ENCODE assay signal across 18 cellular contexts in the genomic region with DNA sequence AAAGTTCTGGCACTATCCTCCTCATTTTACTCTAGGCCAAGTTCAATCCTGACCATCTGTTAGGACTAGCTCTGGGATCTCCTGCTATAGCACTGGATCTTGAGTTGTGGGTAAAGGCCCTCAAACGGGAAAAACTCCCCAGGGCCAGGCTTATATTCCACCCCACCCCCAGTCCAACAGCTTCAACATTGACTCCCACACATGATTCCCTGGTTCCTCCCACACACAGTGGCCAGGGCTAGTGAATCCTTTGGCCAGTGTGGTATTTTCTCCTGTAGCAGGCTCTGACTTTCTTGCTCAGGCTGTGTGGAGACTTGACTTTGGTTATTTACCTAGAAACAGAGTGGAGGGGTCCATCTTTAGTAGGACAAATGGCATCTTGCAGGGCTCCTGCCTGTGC. TPM values are rescaled to one million over a fixed set of nuclear protein-coding genes. Genes with fewer than 3 reads are reported as not detected.
A peak's percentile ranks its signal among the peaks of the same experiment; 100 is the strongest.
DNase-seq lines count a peak whose midpoint lies in the region; ATAC-seq and TF ChIP-seq lines count a peak whose summit lies in the region.
"Had no signal": no experiment of that assay in that cellular context is flagged by ENCODE, and none has a peak within 500 bp of the region (broad histone marks: within the 10 kb centered on the region; RNA-seq: fewer than 3 reads in every experiment).

No MANE protein-coding gene starts in this region.

- peaks cover 10% of the 10 kb centered on the region for H3K27me3 Mint-ChIP-seq in type B pancreatic cell

- H4K20me1 ChIP-seq in MM.1S (ENCODE audit: insufficient read depth, low read length) = no peaks in the 10 kb centered on the region
- H4K20me1 ChIP-seq: BLaER1 treated with 17β-estradiol and CSF1 and Interleukin-3, amounts not matched to agents 10 nM and 100 nM had no signal

- H3K27ac ChIP-seq in MM.1S (ENCODE audit: low read length) = no peak overlapping the region
- H3K27ac ChIP-seq in colonic mucosa = no peak overlapping the region
- H3K27ac ChIP-seq: BLaER1 treated with 17β-estradiol and CSF1 and Interleukin-3, amounts not matched to agents 10 nM and 100 nM had no signal

- TF ChIP-seq CTCF in MM.1S (IDR thresholded peaks at IDR 0.05; ENCODE audit: low read length) (no peak), fibroblast of pulmonary artery (IDR thresholded peaks at IDR 0.05; ENCODE audit: low read length, missing control alignments) (no peak), type B pancreatic cell (conservative IDR thresholded peaks at IDR 0.05) (no peak), colonic mucosa (IDR thresholded peaks at IDR 0.05) (no peak)

- H3K4me1 ChIP-seq in MM.1S (ENCODE audit: low read length) = no peaks in the 10 kb centered on the region
- no peaks in the 10 kb centered on the region for H3K4me1 ChIP-seq in colonic mucosa

- H3K36me3 ChIP-seq in MM.1S (replicated peaks; ENCODE audit: insufficient read depth, low read length) = no peaks in the 10 kb centered on the region
- no peaks in the 10 kb centered on the region for H3K36me3 ChIP-seq in colonic mucosa
- H3K36me3 ChIP-seq: BLaER1 treated with 17β-estradiol and CSF1 and Interleukin-3, amounts not matched to agents 10 nM and 100 nM had no signal

- no peaks in the 10 kb centered on the region for H3F3A ChIP-seq in MM.1S (ENCODE audit: insufficient read depth, low read length)

- H3K9me2 ChIP-seq in MM.1S (replicated peaks; ENCODE audit: insufficient read depth, low read length) = no peaks in the 10 kb centered on the region

- no peak overlapping the region for H3K4me3 Mint-ChIP-seq in type B pancreatic cell

- H3K27ac Mint-ChIP-seq in activated naive CD4-positive, alpha-beta T cell treated with anti-CD3 and anti-CD28 coated beads, Interleukin-2, amount 50 U/mL, for 72 hours = peak overlapping the region; percentile 2 to 37
- H3K27ac Mint-ChIP-seq in type B pancreatic cell = peak overlapping the region; percentile 91

- no peaks in the 10 kb centered on the region for H3K9me3 ChIP-seq in MM.1S (replicated peaks; ENCODE audit: insufficient read depth, low read length)
- no peaks in the 10 kb centered on the region for H3K9me3 ChIP-seq in colonic mucosa
- H3K9me3 ChIP-seq: BLaER1 treated with 17β-estradiol and CSF1 and Interleukin-3, amounts not matched to agents 10 nM and 100 nM had no signal

- peak overlapping the region; percentile 28 for H2AFZ ChIP-seq in MM.1S (ENCODE audit: low read length)

- intact Hi-C loops in colonic mucosa (cut with DNase I) = no loop called here

- no peaks in the 10 kb centered on the region for H3K36me3 Mint-ChIP-seq in activated naive CD4-positive, alpha-beta T cell treated with anti-CD3 and anti-CD28 coated beads, Interleukin-2, amount 50 U/mL, for 72 hours
- H3K36me3 Mint-ChIP-seq in type B pancreatic cell = no peaks in the 10 kb centered on the region

- H3K9me3 Mint-ChIP-seq in activated naive CD4-positive, alpha-beta T cell treated with anti-CD3 and anti-CD28 coated beads, Interleukin-2, amount 50 U/mL, for 72 hours = no peaks in the 10 kb centered on the region
- H3K9me3 Mint-ChIP-seq in type B pancreatic cell = peaks cover 4% of the 10 kb centered on the region

- H3K4me2 ChIP-seq in MM.1S (ENCODE audit: low read depth, low read length) = peak overlapping the region; percentile 19; the same call in 1 of the 2 replicates

- H3K4me1 Mint-ChIP-seq in type B pancreatic cell (ENCODE audit: unreplicated experiment) = peaks cover 10% of the 10 kb centered on the region

- no peak for ATAC-seq in activated naive CD4-positive, alpha-beta T cell treated with anti-CD3 and anti-CD28 coated beads, Interleukin-2, amount 50 U/mL, for 72 hours
- ATAC-seq: GM12878 had no signal

- H3K9ac ChIP-seq in MM.1S (ENCODE audit: low read length) = no peak overlapping the region
- H3K9ac ChIP-seq in colonic mucosa (ENCODE audit: low read depth in 2 of 2, low read length in 2 of 2) = no peak overlapping the region
- H3K9ac ChIP-seq: BLaER1 treated with 17β-estradiol and CSF1 and Interleukin-3, amounts not matched to agents 10 nM and 100 nM had no signal

- H3K4me3 ChIP-seq in MM.1S (ENCODE audit: low read length) = no peak overlapping the region
- H3K4me3 ChIP-seq in fibroblast of pulmonary artery (replicated peaks; ENCODE audit: low read depth, low read length) = no peak overlapping the region
- no peak overlapping the region for H3K4me3 ChIP-seq in colonic mucosa
- H3K4me3 ChIP-seq: BLaER1 treated with 17β-estradiol and CSF1 and Interleukin-3, amounts not matched to agents 10 nM and 100 nM; GM12878 had no signal

- no peaks in the 10 kb centered on the region for H3K79me2 ChIP-seq in MM.1S (ENCODE audit: low read length)

- H3K27me3 ChIP-seq in MM.1S (replicated peaks; ENCODE audit: insufficient read depth, low read length) (no peaks in the 10 kb centered on the region), colonic mucosa (no peaks in the 10 kb centered on the region)
- H3K27me3 ChIP-seq: BLaER1 treated with 17β-estradiol and CSF1 and Interleukin-3, amounts not matched to agents 10 nM and 100 nM had no signal

- no peak for DNase-seq in activated naive CD4-positive, alpha-beta T cell treated with anti-CD3 and anti-CD28 coated beads, Interleukin-2, amount 50 U/mL, for 72 hours (ENCODE audit: low spot score in 2 of 2)
- DNase-seq in activated naive CD4-positive, alpha-beta T cell treated with Interleukin-2 at 50 U/mL for 16 hours = no peak
- no peak for DNase-seq in MM.1S
- DNase-seq in fibroblast of pulmonary artery (ENCODE audit: low read depth) = peak; percentile 32
- no peak for DNase-seq in type B pancreatic cell (ENCODE audit: extremely low spot score, unreplicated experiment)
- DNase-seq in colonic mucosa = no peak
- DNase-seq in effector CD4-positive, alpha-beta T cell = no peak
- no peak for DNase-seq in iPS-NIHi7 (ENCODE audit: extremely low spot score)
- DNase-seq: DND-41; NCI-H1436; NCI-H2029; NCI-H2171; NCI-H69; NK-92 treated with Interleukin-12 subunit alpha and Interleukin-12 subunit beta, amount 100 ng/mL, for 24 hours; RPMI8226; SIG-M5 had no signal

RNA-seq across cellular contexts. Expression of gene AKAP10, which starts 10.3 kb away (rescaled TPM):
- 10 to 100 TPM; 42.0 to 55.8 TPM for total RNA-seq in activated naive CD4-positive, alpha-beta T cell treated with anti-CD3 and anti-CD28 coated beads, Interleukin-2, amount 50 U/mL, for 72 hours
- total RNA-seq in type B pancreatic cell (ENCODE audit: low replicate concordance) (30.3 and 31.3 TPM in 2 replicates), colonic mucosa (10 to 100 TPM; 27.5 to 30.3 TPM)

RNA-seq across cellular contexts. Expression of gene SPECC1, which starts 21.3 kb away (rescaled TPM):
- total RNA-seq in activated naive CD4-positive, alpha-beta T cell treated with anti-CD3 and anti-CD28 coated beads, Interleukin-2, amount 50 U/mL, for 72 hours = 10 to 100 TPM in 1 of 2 donors, 1 to 10 TPM in 1; 9.3 to 14.1 TPM
- 19.5 and 38.0 TPM in 2 replicates for total RNA-seq in type B pancreatic cell (ENCODE audit: low replicate concordance)
- 10 to 100 TPM; 53.5 to 78.3 TPM for total RNA-seq in colonic mucosa
